Comparison of ENCODE assay signal across 34 cellular contexts in the genomic region with DNA sequence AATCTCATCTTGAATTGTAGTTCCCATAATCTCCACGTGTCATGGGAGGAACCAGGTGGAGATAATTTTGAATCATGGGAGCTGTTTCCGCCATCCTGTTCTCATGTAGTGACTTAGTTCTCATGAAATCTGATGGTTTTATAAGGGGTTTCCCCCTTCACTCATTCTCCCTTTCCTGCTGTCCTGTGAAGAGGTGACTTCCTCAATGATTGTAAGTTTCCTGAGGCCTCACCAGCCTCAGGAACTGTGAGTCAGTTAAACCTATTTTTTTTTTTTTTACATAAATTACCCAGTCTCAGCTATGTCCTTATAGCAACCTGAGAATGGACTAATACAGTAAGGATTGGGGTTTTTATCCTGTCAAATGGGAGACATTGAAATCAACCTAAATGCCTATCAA.
"Had no signal": no experiment of that assay in that cellular context is flagged by ENCODE, and none has a peak within 500 bp of the region (broad histone marks: within the 10 kb centered on the region; RNA-seq: fewer than 3 reads in every experiment).

No MANE protein-coding gene starts in this region.

- H3K4me1 Mint-ChIP-seq: activated naive CD4-positive, alpha-beta T cell treated with anti-CD3 and anti-CD28 coated beads, Interleukin-2, amount 10 ng/mL, durations not matched to agents 7 days and 5 days; activated naive CD4-positive, alpha-beta T cell treated with anti-CD3 and anti-CD28 coated beads, Interleukin-2, amount 50 U/mL, for 24 hours; activated naive CD8-positive, alpha-beta T cell treated with anti-CD3 and anti-CD28 coated beads for 36 hours; activated naive CD8-positive, alpha-beta T cell treated with anti-CD3 and anti-CD28 coated beads, Interleukin-2, amount 10 ng/mL, durations not matched to agents 7 days and 5 days; activated naive CD8-positive, alpha-beta T cell treated with anti-CD3 and anti-CD28 coated beads, Interleukin-2, amount 50 U/mL, for 24 hours; brain; central memory CD8-positive, alpha-beta T cell had no signal

- H3K36me3 Mint-ChIP-seq: activated naive CD4-positive, alpha-beta T cell treated with anti-CD3 and anti-CD28 coated beads, Interleukin-2, amount 10 ng/mL, durations not matched to agents 7 days and 5 days; activated naive CD4-positive, alpha-beta T cell treated with anti-CD3 and anti-CD28 coated beads, Interleukin-2, amount 50 U/mL, for 24 hours; activated naive CD4-positive, alpha-beta T cell treated with anti-CD3 and anti-CD28 coated beads, Interleukin-2, amount 50 U/mL, for 72 hours; activated naive CD8-positive, alpha-beta T cell; activated naive CD8-positive, alpha-beta T cell treated with anti-CD3 and anti-CD28 coated beads, Interleukin-2, amount 10 ng/mL, durations not matched to agents 7 days and 5 days; brain had no signal

- H3K9me3 Mint-ChIP-seq: activated naive CD4-positive, alpha-beta T cell treated with anti-CD3 and anti-CD28 coated beads, Interleukin-2, amount 10 ng/mL, durations not matched to agents 7 days and 5 days; activated naive CD4-positive, alpha-beta T cell treated with anti-CD3 and anti-CD28 coated beads, Interleukin-2, amount 50 U/mL, for 24 hours had no signal

- ATAC-seq: activated naive CD8-positive, alpha-beta T cell treated with anti-CD3 and anti-CD28 coated beads, Interleukin-2, amount 50 U/mL, for 24 hours; activated T-cell treated with anti-CD3 and anti-CD28 coated beads, Interleukin-2, amount 50 U/mL, for 4 hours; activated T-cell treated with anti-CD3 and anti-CD28 coated beads, Interleukin-2, amount 50 U/mL, for 72 hours; body of pancreas had no signal

- H3K27ac Mint-ChIP-seq: activated naive CD4-positive, alpha-beta T cell treated with anti-CD3 and anti-CD28 coated beads for 36 hours; activated naive CD4-positive, alpha-beta T cell treated with anti-CD3 and anti-CD28 coated beads, Interleukin-2, amount 10 ng/mL, durations not matched to agents 7 days and 5 days; activated naive CD4-positive, alpha-beta T cell treated with anti-CD3 and anti-CD28 coated beads, Interleukin-2, amount 50 U/mL, for 24 hours; activated naive CD4-positive, alpha-beta T cell treated with anti-CD3 and anti-CD28 coated beads, Interleukin-2, amount 50 U/mL, for 72 hours; activated naive CD8-positive, alpha-beta T cell; activated naive CD8-positive, alpha-beta T cell treated with anti-CD3 and anti-CD28 coated beads for 36 hours; activated naive CD8-positive, alpha-beta T cell treated with anti-CD3 and anti-CD28 coated beads, Interleukin-2, amount 10 ng/mL, durations not matched to agents 7 days and 5 days; activated naive CD8-positive, alpha-beta T cell treated with anti-CD3 and anti-CD28 coated beads, Interleukin-2, amount 50 U/mL, for 24 hours; activated T-cell treated with anti-CD3 and anti-CD28 coated beads, Interleukin-2, amount 50 U/mL, for 24 hours; activated T-cell treated with anti-CD3 and anti-CD28 coated beads, Interleukin-2, amount 50 U/mL, for 72 hours; activated T-helper 1 cell treated with anti-CD3 and anti-CD28 coated beads, Interleukin-12 subunit alpha, Interleukin-12 subunit beta, Interleukin-2, Interleukin-4 antibody, amounts not matched to agents 30 ng/mL and 10 ng/mL and 1 ng/mL, durations not matched to agents 14 hours and 24 hours and 36 hours; activated T-helper 2 cell treated with anti-CD3 and anti-CD28 coated beads, Interferon-gamma antibody, Interleukin-2, Interleukin-4, amounts not matched to agents 10 μg/mL and 5 μg/mL and 100 μg/mL, durations not matched to agents 14 hours and 24 hours and 36 hours; brain had no signal

- H3K4me3 Mint-ChIP-seq: activated naive CD4-positive, alpha-beta T cell treated with anti-CD3 and anti-CD28 coated beads for 36 hours; activated naive CD4-positive, alpha-beta T cell treated with anti-CD3 and anti-CD28 coated beads, Interleukin-2, amount 10 ng/mL, durations not matched to agents 7 days and 5 days; activated naive CD4-positive, alpha-beta T cell treated with anti-CD3 and anti-CD28 coated beads, Interleukin-2, amount 50 U/mL, for 24 hours; activated naive CD8-positive, alpha-beta T cell; activated naive CD8-positive, alpha-beta T cell treated with anti-CD3 and anti-CD28 coated beads for 36 hours; activated naive CD8-positive, alpha-beta T cell treated with anti-CD3 and anti-CD28 coated beads, Interleukin-2, amount 10 ng/mL, durations not matched to agents 7 days and 5 days; activated naive CD8-positive, alpha-beta T cell treated with anti-CD3 and anti-CD28 coated beads, Interleukin-2, amount 50 U/mL, for 24 hours; activated T-cell treated with anti-CD3 and anti-CD28 coated beads, Interleukin-2, amount 50 U/mL, for 24 hours; activated T-cell treated with anti-CD3 and anti-CD28 coated beads, Interleukin-2, amount 50 U/mL, for 4 hours; activated T-cell treated with anti-CD3 and anti-CD28 coated beads, Interleukin-2, amount 50 U/mL, for 72 hours; activated T-helper 1 cell treated with anti-CD3 and anti-CD28 coated beads, Interleukin-12 subunit alpha, Interleukin-12 subunit beta, Interleukin-2, Interleukin-4 antibody, amounts not matched to agents 30 ng/mL and 10 ng/mL and 1 ng/mL, durations not matched to agents 14 hours and 24 hours and 36 hours; brain; central memory CD8-positive, alpha-beta T cell had no signal

- DNase-seq: activated effector memory CD4-positive, alpha-beta T cell treated with anti-CD3 and anti-CD28 coated beads, Interleukin-2, amount 50 U/mL, for 16 hours; activated effector memory CD4-positive, alpha-beta T cell treated with Interleukin-2 at 50 U/mL for 16 hours; activated gamma-delta T cell; activated gamma-delta T cell treated with Interleukin-2 at 50 U/mL for 16 hours; activated naive CD4-positive, alpha-beta T cell; activated naive CD4-positive, alpha-beta T cell treated with anti-CD3 and anti-CD28 coated beads for 36 hours; activated naive CD4-positive, alpha-beta T cell treated with anti-CD3 and anti-CD28 coated beads, Interleukin-2, amount 10 ng/mL, durations not matched to agents 7 days and 5 days; activated naive CD4-positive, alpha-beta T cell treated with anti-CD3 and anti-CD28 coated beads, Interleukin-2, amount 50 U/mL, for 16 hours; activated naive CD4-positive, alpha-beta T cell treated with Interleukin-2 at 50 U/mL for 16 hours; activated naive CD8-positive, alpha-beta T cell treated with anti-CD3 and anti-CD28 coated beads for 36 hours; activated naive CD8-positive, alpha-beta T cell treated with anti-CD3 and anti-CD28 coated beads, Interleukin-2, amount 10 ng/mL, durations not matched to agents 7 days and 5 days; activated naive CD8-positive, alpha-beta T cell treated with anti-CD3 and anti-CD28 coated beads, Interleukin-2, amount 50 U/mL, for 24 hours; activated T-cell treated with anti-CD3 and anti-CD28 coated beads, Interleukin-2, amount 50 U/mL, for 1 hour; activated T-cell treated with anti-CD3 and anti-CD28 coated beads, Interleukin-2, amount 50 U/mL, for 24 hours; activated T-cell treated with anti-CD3 and anti-CD28 coated beads, Interleukin-2, amount 50 U/mL, for 4 hours; activated T-cell treated with anti-CD3 and anti-CD28 coated beads, Interleukin-2, amount 50 U/mL, for 48 hours; activated T-cell treated with anti-CD3 and anti-CD28 coated beads, Interleukin-2, amount 50 U/mL, for 72 hours; adrenal gland; amniotic stem cell; amygdala; anterior cingulate cortex; aorta; body of pancreas; brain microvascular endothelial cell; caudate nucleus; central memory CD4-positive, alpha-beta T cell; cerebellar nuclear complex had no signal

- H3K27me3 Mint-ChIP-seq: activated naive CD4-positive, alpha-beta T cell treated with anti-CD3 and anti-CD28 coated beads, Interleukin-2, amount 10 ng/mL, durations not matched to agents 7 days and 5 days; activated naive CD4-positive, alpha-beta T cell treated with anti-CD3 and anti-CD28 coated beads, Interleukin-2, amount 50 U/mL, for 24 hours; activated naive CD8-positive, alpha-beta T cell; activated naive CD8-positive, alpha-beta T cell treated with anti-CD3 and anti-CD28 coated beads for 36 hours; activated naive CD8-positive, alpha-beta T cell treated with anti-CD3 and anti-CD28 coated beads, Interleukin-2, amount 10 ng/mL, durations not matched to agents 7 days and 5 days; activated naive CD8-positive, alpha-beta T cell treated with anti-CD3 and anti-CD28 coated beads, Interleukin-2, amount 50 U/mL, for 24 hours; activated T-cell treated with anti-CD3 and anti-CD28 coated beads, Interleukin-2, amount 50 U/mL, for 24 hours; central memory CD8-positive, alpha-beta T cell had no signal
